In genomic region chr3:142498397-142499180, GRCh38 we compare ENCODE assay signal across 11 cellular contexts. TPM values are rescaled to one million over a fixed set of nuclear protein-coding genes. Genes with fewer than 3 reads are reported as not detected.
A peak's percentile ranks its signal among the peaks of the same experiment; 100 is the strongest.
DNase-seq lines count a peak whose midpoint lies in the region; ATAC-seq lines count a peak whose summit lies in the region.
"Had no signal": no experiment of that assay in that cellular context is flagged by ENCODE, and none has a peak within 500 bp of the region (broad histone marks: within the 10 kb centered on the region; RNA-seq: fewer than 3 reads in every experiment).

No MANE protein-coding gene starts in this region.

- no peak overlapping the region for H3K4me3 Mint-ChIP-seq in activated CD4-positive, alpha-beta T cell treated with anti-CD3 and anti-CD28 coated beads for 36 hours
- H3K4me3 Mint-ChIP-seq in activated T-helper 2 cell treated with anti-CD3 and anti-CD28 coated beads, Interferon-gamma antibody, Interleukin-2, Interleukin-4, amounts not matched to agents 10 μg/mL and 5 μg/mL and 100 μg/mL, durations not matched to agents 14 hours and 24 hours and 36 hours (ENCODE audit: low read depth) = no peak overlapping the region
- no peak overlapping the region for H3K4me3 Mint-ChIP-seq in naive thymus-derived CD8-positive, alpha-beta T cell

- intact Hi-C loops in activated CD4-positive, alpha-beta T cell treated with anti-CD3 and anti-CD28 coated beads for 36 hours (cut with DNase I, micrococcal nuclease) = loop anchor here in 1 of 2 experiments (2.0 kb wide), 1 partner anchor 52 kb away; no protein-coding TSS in a partner anchor
- intact Hi-C loops in activated T-helper 2 cell treated with anti-CD3 and anti-CD28 coated beads, Interferon-gamma antibody, Interleukin-2, Interleukin-4, amounts not matched to agents 10 μg/mL and 5 μg/mL and 100 μg/mL, durations not matched to agents 14 hours and 24 hours and 36 hours (cut with micrococcal nuclease) = no loop called here

- H3K4me1 Mint-ChIP-seq in activated CD4-positive, alpha-beta T cell treated with anti-CD3 and anti-CD28 coated beads for 36 hours = peaks cover 16% of the 10 kb centered on the region
- peaks cover 22% of the 10 kb centered on the region for H3K4me1 Mint-ChIP-seq in activated T-helper 2 cell treated with anti-CD3 and anti-CD28 coated beads, Interferon-gamma antibody, Interleukin-2, Interleukin-4, amounts not matched to agents 10 μg/mL and 5 μg/mL and 100 μg/mL, durations not matched to agents 14 hours and 24 hours and 36 hours (ENCODE audit: low read depth)
- peaks cover 0 to 5% (median 1%) of the 10 kb centered on the region in 4 donors for H3K4me1 Mint-ChIP-seq in naive thymus-derived CD8-positive, alpha-beta T cell

- peak; percentile 90 for ATAC-seq in activated CD4-positive, alpha-beta T cell treated with anti-CD3 and anti-CD28 coated beads for 36 hours
- peak; percentile 52 for ATAC-seq in HG02623 (IDR thresholded peaks at IDR 0.05; ENCODE audit: unreplicated experiment)
- ATAC-seq in naive thymus-derived CD8-positive, alpha-beta T cell = no peak
- ATAC-seq in GM18861 (IDR thresholded peaks at IDR 0.05; ENCODE audit: unreplicated experiment) = no peak
- ATAC-seq: K562 had no signal

- POLR2A ChIA-PET in activated CD4-positive, alpha-beta T cell treated with anti-CD3 and anti-CD28 coated beads for 36 hours (lab: Charles Lee) = no interaction called here
- POLR2A ChIA-PET in naive thymus-derived CD8-positive, alpha-beta T cell (lab: Charles Lee) = interaction anchor here (0.5 to 0.6 kb wide), 2 partner anchors 16 to 20 kb away, joined by 3 read pairs; no protein-coding TSS in a partner anchor

- H3K27me3 Mint-ChIP-seq in activated CD4-positive, alpha-beta T cell treated with anti-CD3 and anti-CD28 coated beads for 36 hours = no peaks in the 10 kb centered on the region
- no peaks in the 10 kb centered on the region for H3K27me3 Mint-ChIP-seq in activated T-helper 2 cell treated with anti-CD3 and anti-CD28 coated beads, Interferon-gamma antibody, Interleukin-2, Interleukin-4, amounts not matched to agents 10 μg/mL and 5 μg/mL and 100 μg/mL, durations not matched to agents 14 hours and 24 hours and 36 hours (ENCODE audit: low read depth)
- H3K27me3 Mint-ChIP-seq in naive thymus-derived CD8-positive, alpha-beta T cell = no peaks in the 10 kb centered on the region

- peaks cover 64% of the 10 kb centered on the region for H3K36me3 Mint-ChIP-seq in activated CD4-positive, alpha-beta T cell treated with anti-CD3 and anti-CD28 coated beads for 36 hours (ENCODE audit: low read depth)
- H3K36me3 Mint-ChIP-seq in activated T-helper 2 cell treated with anti-CD3 and anti-CD28 coated beads, Interferon-gamma antibody, Interleukin-2, Interleukin-4, amounts not matched to agents 10 μg/mL and 5 μg/mL and 100 μg/mL, durations not matched to agents 14 hours and 24 hours and 36 hours (ENCODE audit: low read depth) = peaks cover 62% of the 10 kb centered on the region
- peaks cover 7 to 84% (median 52%) of the 10 kb centered on the region in 3 donors for H3K36me3 Mint-ChIP-seq in naive thymus-derived CD8-positive, alpha-beta T cell

- no peaks in the 10 kb centered on the region for H3K9me3 Mint-ChIP-seq in activated CD4-positive, alpha-beta T cell treated with anti-CD3 and anti-CD28 coated beads for 36 hours (ENCODE audit: low read depth)
- peaks cover 8% of the 10 kb centered on the region for H3K9me3 Mint-ChIP-seq in activated T-helper 2 cell treated with anti-CD3 and anti-CD28 coated beads, Interferon-gamma antibody, Interleukin-2, Interleukin-4, amounts not matched to agents 10 μg/mL and 5 μg/mL and 100 μg/mL, durations not matched to agents 14 hours and 24 hours and 36 hours
- H3K9me3 Mint-ChIP-seq in naive thymus-derived CD8-positive, alpha-beta T cell = no peaks in the 10 kb centered on the region

- CTCF ChIA-PET in activated CD4-positive, alpha-beta T cell treated with anti-CD3 and anti-CD28 coated beads for 36 hours (lab: Charles Lee) = interaction anchor here (0.5 to 1.6 kb wide), 5 partner anchors 9 to 1039 kb away, joined by 3 to 5 read pairs (median 3); no protein-coding TSS in a partner anchor

- DNase-seq in activated CD4-positive, alpha-beta T cell treated with anti-CD3 and anti-CD28 coated beads for 36 hours = no peak
- no peak for DNase-seq in activated CD4-positive, alpha-beta T cell treated with anti-CD3 and anti-CD28 coated beads, Interleukin-2, amount 50 U/mL, for 1 hour
- no peak for DNase-seq in activated T-helper 2 cell treated with anti-CD3 and anti-CD28 coated beads, Interferon-gamma antibody, Interleukin-2, Interleukin-4, amounts not matched to agents 10 μg/mL and 5 μg/mL and 100 μg/mL, durations not matched to agents 14 hours and 24 hours and 36 hours (ENCODE audit: low spot score)
- DNase-seq in myocyte (ENCODE audit: low read depth) (peak; percentile 29), MV-4-11 (lab: John Stamatoyannopoulos, UW) (no peak)
- DNase-seq in naive thymus-derived CD8-positive, alpha-beta T cell = no peak
- DNase-seq: stimulated activated CD4-positive, alpha-beta T cell treated with anti-CD3 and anti-CD28 coated beads, Interleukin-1b, Interleukin-23, amount 100 ng/mL, for 48 hours; WERI-Rb-1 had no signal

- H3K27ac Mint-ChIP-seq in activated CD4-positive, alpha-beta T cell treated with anti-CD3 and anti-CD28 coated beads for 36 hours = peak overlapping the region; percentile 62
- peak overlapping the region; percentile 72 for H3K27ac Mint-ChIP-seq in activated T-helper 2 cell treated with anti-CD3 and anti-CD28 coated beads, Interferon-gamma antibody, Interleukin-2, Interleukin-4, amounts not matched to agents 10 μg/mL and 5 μg/mL and 100 μg/mL, durations not matched to agents 14 hours and 24 hours and 36 hours
- no peak overlapping the region for H3K27ac Mint-ChIP-seq in naive thymus-derived CD8-positive, alpha-beta T cell

RNA-seq across cellular contexts. Expression of gene XRN1, which starts 50.8 kb away (rescaled TPM):
- 100 to 1,000 TPM in 1 of 2 experiments, 10 to 100 TPM in 1; 54.2 to 117 TPM for total RNA-seq in activated CD4-positive, alpha-beta T cell treated with anti-CD3 and anti-CD28 coated beads for 36 hours
- total RNA-seq in activated T-helper 2 cell treated with anti-CD3 and anti-CD28 coated beads, Interferon-gamma antibody, Interleukin-2, Interleukin-4, amounts not matched to agents 10 μg/mL and 5 μg/mL and 100 μg/mL, durations not matched to agents 14 hours and 24 hours and 36 hours = 51.4 and 55.4 TPM in 2 replicates
- 29.4 and 33.4 TPM in 2 replicates for total RNA-seq in myocyte
- 6.7 TPM for polyA plus RNA-seq in myocyte (2012)
- total RNA-seq in naive thymus-derived CD8-positive, alpha-beta T cell = 100 to 1,000 TPM in 1 of 2 experiments, 10 to 100 TPM in 1; 89.7 to 117 TPM
- polyA plus RNA-seq in naive thymus-derived CD8-positive, alpha-beta T cell = 10 to 100 TPM; 55.7 to 66.0 (median 57.4) TPM

Comparison
In these comparisons a context has a peak if more than half of its experiments do, and no peak if none do; other contexts are left out.
1. ATAC-seq: peak in activated CD4-positive, alpha-beta T cell treated with anti-CD3 and anti-CD28 coated beads for 36 hours (single experiment) and HG02623 (single experiment); none in naive thymus-derived CD8-positive, alpha-beta T cell (0 of 2) and GM18861 (single experiment).
2. H3K27ac Mint-ChIP-seq: peak in activated CD4-positive, alpha-beta T cell treated with anti-CD3 and anti-CD28 coated beads for 36 hours (single experiment) and activated T-helper 2 cell treated with anti-CD3 and anti-CD28 coated beads, Interferon-gamma antibody, Interleukin-2, Interleukin-4, amounts not matched to agents 10 μg/mL and 5 μg/mL and 100 μg/mL, durations not matched to agents 14 hours and 24 hours and 36 hours (single experiment); none in naive thymus-derived CD8-positive, alpha-beta T cell (0 of 10).